In the genomic region with DNA sequence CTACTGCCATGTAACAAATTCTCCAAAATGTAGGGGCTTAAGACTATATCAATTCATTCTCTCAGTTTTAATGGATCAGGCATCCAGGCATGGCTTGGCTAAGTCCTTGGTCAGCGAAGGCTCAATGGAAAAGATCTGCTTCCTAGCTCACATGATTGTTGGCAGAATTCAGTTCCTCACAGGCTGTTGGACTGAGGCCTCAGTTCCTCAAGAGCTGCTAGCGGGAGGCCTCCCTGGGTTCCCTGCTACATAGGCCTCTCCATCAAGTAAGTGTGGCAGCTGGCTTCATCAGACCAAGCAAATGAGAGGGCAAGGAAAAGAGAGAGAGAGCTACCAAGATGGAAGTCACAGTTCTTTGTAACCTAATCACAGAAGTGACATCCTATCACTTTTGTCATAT, we compare ENCODE assay signal across 22 cellular contexts.
"Had no signal": no experiment of that assay in that cellular context is flagged by ENCODE, and none has a peak within 500 bp of the region (broad histone marks: within the 10 kb centered on the region; RNA-seq: fewer than 3 reads in every experiment).

No MANE protein-coding gene starts in this region.

- H3K36me3 Mint-ChIP-seq: activated naive CD4-positive, alpha-beta T cell treated with anti-CD3 and anti-CD28 coated beads, Interleukin-2, amount 50 U/mL, for 24 hours had no signal

- H3K9me3 Mint-ChIP-seq: activated B cell treated with CpG ODN at 0.5 μM for 24 hours; activated naive CD4-positive, alpha-beta T cell treated with anti-CD3 and anti-CD28 coated beads, Interleukin-2, amount 50 U/mL, for 24 hours; activated T-cell treated with anti-CD3 and anti-CD28 coated beads, Interleukin-2, amount 50 U/mL, for 24 hours; T-helper 1 cell treated with Interleukin-12 subunit alpha and Interleukin-12 subunit beta and Interleukin-4 antibody, amounts not matched to agents 30 μg/mL and 1 μg/mL, for 36 hours had no signal

- H3K4me3 ChIP-seq: breast epithelium, PC-9 had no signal

- H3K4me1 Mint-ChIP-seq: activated naive CD4-positive, alpha-beta T cell treated with anti-CD3 and anti-CD28 coated beads, Interleukin-2, amount 50 U/mL, for 24 hours had no signal

- H3K27me3 ChIP-seq: breast epithelium had no signal

- H3K27ac Mint-ChIP-seq: activated B cell treated with CpG ODN at 0.5 μM for 24 hours; activated CD4-positive, alpha-beta T cell treated with anti-CD3 and anti-CD28 coated beads, Interleukin-2, amount 10 ng/mL, durations not matched to agents 24 days and 14 days; activated CD8-positive, alpha-beta memory T cell treated with anti-CD3 and anti-CD28 coated beads, Interleukin-2, amount 10 ng/mL, durations not matched to agents 7 days and 5 days; activated naive CD4-positive, alpha-beta T cell treated with anti-CD3 and anti-CD28 coated beads, Interleukin-2, amount 50 U/mL, for 24 hours; activated T-cell treated with anti-CD3 and anti-CD28 coated beads, Interleukin-2, amount 50 U/mL, for 24 hours; activated T-helper 1 cell treated with anti-CD3 and anti-CD28 coated beads, Interleukin-12 subunit alpha, Interleukin-12 subunit beta, Interleukin-2, Interleukin-4 antibody, amounts not matched to agents 30 ng/mL and 10 ng/mL and 1 ng/mL, durations not matched to agents 14 hours and 24 hours and 36 hours; T-helper 1 cell treated with Interleukin-12 subunit alpha and Interleukin-12 subunit beta and Interleukin-4 antibody, amounts not matched to agents 30 μg/mL and 1 μg/mL, for 36 hours had no signal

- DNase-seq: activated B cell treated with CpG ODN at 0.5 μM for 24 hours; activated CD4-positive, alpha-beta T cell treated with anti-CD3 and anti-CD28 coated beads for 1 hour; activated CD4-positive, alpha-beta T cell treated with anti-CD3 and anti-CD28 coated beads, Interleukin-2, amount 10 ng/mL, durations not matched to agents 24 days and 14 days; activated CD4-positive, alpha-beta T cell treated with anti-CD3 and anti-CD28 coated beads, Interleukin-2, amount 50 U/mL, for 48 hours; activated CD8-positive, alpha-beta memory T cell treated with anti-CD3 and anti-CD28 coated beads, Interleukin-2, amount 10 ng/mL, durations not matched to agents 7 days and 5 days; activated effector memory CD4-positive, alpha-beta T cell treated with Interleukin-2 at 50 U/mL for 16 hours; activated naive CD4-positive, alpha-beta T cell; activated T-cell treated with anti-CD3 and anti-CD28 coated beads, Interleukin-2, amount 50 U/mL, for 24 hours; aorta; NCI-H1105 treated with DMSO at 0.1 percent for 48 hours; NCI-H1436 treated with DMSO at 0.1 percent for 48 hours; NCI-H187; NCI-H2081; NCI-H446; NCI-H524; PC-9; SHP77 treated with DMSO at 0.1 percent for 48 hours had no signal

- ATAC-seq: activated CD8-positive, alpha-beta memory T cell treated with anti-CD3 and anti-CD28 coated beads, Interleukin-2, amount 10 ng/mL, durations not matched to agents 7 days and 5 days had no signal

- H3K4me3 Mint-ChIP-seq: activated B cell treated with CpG ODN at 0.5 μM for 24 hours; activated CD4-positive, alpha-beta T cell treated with anti-CD3 and anti-CD28 coated beads, Interleukin-2, amount 10 ng/mL, durations not matched to agents 24 days and 14 days; activated CD8-positive, alpha-beta memory T cell treated with anti-CD3 and anti-CD28 coated beads, Interleukin-2, amount 10 ng/mL, durations not matched to agents 7 days and 5 days; activated naive CD4-positive, alpha-beta T cell treated with anti-CD3 and anti-CD28 coated beads, Interleukin-2, amount 50 U/mL, for 24 hours; activated T-cell treated with anti-CD3 and anti-CD28 coated beads, Interleukin-2, amount 50 U/mL, for 24 hours; activated T-helper 1 cell treated with anti-CD3 and anti-CD28 coated beads, Interleukin-12 subunit alpha, Interleukin-12 subunit beta, Interleukin-2, Interleukin-4 antibody, amounts not matched to agents 30 ng/mL and 10 ng/mL and 1 ng/mL, durations not matched to agents 14 hours and 24 hours and 36 hours; T-helper 1 cell treated with Interleukin-12 subunit alpha and Interleukin-12 subunit beta and Interleukin-4 antibody, amounts not matched to agents 30 μg/mL and 1 μg/mL, for 36 hours had no signal

- H3K27ac ChIP-seq: breast epithelium, KMS-11, PC-9 had no signal
